In the genomic region with DNA sequence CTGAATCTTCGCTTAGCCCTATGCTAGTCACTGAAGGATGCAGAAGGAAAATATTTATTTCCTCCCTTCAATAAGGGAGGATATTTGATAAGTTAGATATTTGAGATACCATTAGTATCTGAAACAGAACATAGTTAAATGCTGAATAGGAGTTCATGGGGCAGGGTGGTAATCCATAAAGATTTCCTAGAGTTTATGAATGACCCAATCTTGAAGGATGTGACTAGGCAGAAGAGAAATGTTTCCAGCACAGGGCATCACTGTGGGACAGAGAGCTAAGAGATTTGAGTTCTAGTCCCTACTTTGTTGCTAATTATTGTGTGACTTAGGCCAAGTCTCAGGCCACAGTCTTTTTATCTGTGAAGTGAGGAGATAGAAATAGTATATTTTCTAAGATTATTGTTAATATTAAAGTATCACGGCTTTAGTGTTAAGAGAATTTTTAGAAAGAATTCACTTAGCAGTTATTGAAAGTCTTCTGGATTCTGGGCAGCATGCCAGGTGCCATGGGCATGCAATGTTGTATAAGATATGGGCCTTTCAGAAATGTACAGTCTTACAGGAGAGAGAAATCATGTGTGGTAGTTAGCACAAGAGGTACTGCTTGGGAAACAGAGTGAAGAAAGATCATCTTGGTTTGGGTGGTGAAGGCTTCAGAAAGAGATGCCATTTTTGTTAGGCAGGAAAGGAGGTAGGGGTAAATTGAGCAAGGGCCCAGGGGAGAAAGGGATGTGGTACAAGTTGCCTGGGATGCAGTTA, we compare ENCODE assay signal across 10 cellular contexts. TPM values are rescaled to one million over a fixed set of nuclear protein-coding genes. Genes with fewer than 3 reads are reported as not detected.
DNase-seq lines count a peak whose midpoint lies in the region; ATAC-seq and TF ChIP-seq lines count a peak whose summit lies in the region.
"Had no signal": no experiment of that assay in that cellular context is flagged by ENCODE, and none has a peak within 500 bp of the region (broad histone marks: within the 10 kb centered on the region; RNA-seq: fewer than 3 reads in every experiment).

No MANE protein-coding gene starts in this region.

- H3K27ac Mint-ChIP-seq in activated CD8-positive, alpha-beta T cell treated with anti-CD3 and anti-CD28 coated beads for 36 hours = no peak overlapping the region
- H3K27ac Mint-ChIP-seq: activated naive CD4-positive, alpha-beta T cell treated with anti-CD3 and anti-CD28 coated beads for 36 hours had no signal

- H3K9me3 ChIP-seq in DOHH2 (ENCODE audit: control insufficient read depth, insufficient read depth, low read length) (no peaks in the 10 kb centered on the region), parathyroid adenoma (ENCODE audit: control insufficient read depth, low read length) (no peaks in the 10 kb centered on the region), MM.1S (replicated peaks; ENCODE audit: insufficient read depth, low read length) (no peaks in the 10 kb centered on the region)

- H3K79me2 ChIP-seq in DOHH2 (ENCODE audit: control insufficient read depth, low read length) = peaks cover 95% of the 10 kb centered on the region
- H3K79me2 ChIP-seq in parathyroid adenoma = peaks cover 5% of the 10 kb centered on the region
- H3K79me2 ChIP-seq in MM.1S (ENCODE audit: low read length) = no peaks in the 10 kb centered on the region

- H3K36me3 Mint-ChIP-seq in activated CD8-positive, alpha-beta T cell treated with anti-CD3 and anti-CD28 coated beads for 36 hours (ENCODE audit: low read depth) = no peaks in the 10 kb centered on the region

- H3K9me3 Mint-ChIP-seq in activated CD8-positive, alpha-beta T cell treated with anti-CD3 and anti-CD28 coated beads for 36 hours = no peaks in the 10 kb centered on the region
- H3K9me3 Mint-ChIP-seq: activated naive CD4-positive, alpha-beta T cell treated with anti-CD3 and anti-CD28 coated beads for 36 hours had no signal

- H3F3A ChIP-seq in DOHH2 (ENCODE audit: control insufficient read depth, insufficient read depth) (peaks cover 85% of the 10 kb centered on the region), MM.1S (ENCODE audit: insufficient read depth, low read length) (no peaks in the 10 kb centered on the region)

- CTCF ChIA-PET in activated CD8-positive, alpha-beta T cell treated with anti-CD3 and anti-CD28 coated beads for 36 hours (lab: Charles Lee) = interaction anchor here (1.1 kb wide), 1 partner anchor 60 kb away, joined by 3 read pairs; no protein-coding TSS in a partner anchor

- no peak for ATAC-seq in activated CD8-positive, alpha-beta T cell treated with anti-CD3 and anti-CD28 coated beads for 36 hours
- no peak for ATAC-seq in GM19455 (IDR thresholded peaks at IDR 0.05; ENCODE audit: unreplicated experiment)

- H3K9ac ChIP-seq in parathyroid adenoma (no peak overlapping the region), MM.1S (ENCODE audit: low read length) (no peak overlapping the region)

- H3K4me3 ChIP-seq in DOHH2 (ENCODE audit: low read length) (peak overlapping the region; percentile 68), parathyroid adenoma (ENCODE audit: low read depth, low read length) (no peak overlapping the region), MM.1S (ENCODE audit: low read length) (no peak overlapping the region)

- H4K20me1 ChIP-seq in DOHH2 (ENCODE audit: control insufficient read depth, insufficient read depth, low read depth, low read length) (no peaks in the 10 kb centered on the region), MM.1S (ENCODE audit: insufficient read depth, low read length) (no peaks in the 10 kb centered on the region)

- H3K36me3 ChIP-seq in DOHH2 (ENCODE audit: control insufficient read depth, low read length) (peaks cover 66% of the 10 kb centered on the region), parathyroid adenoma (ENCODE audit: control insufficient read depth, insufficient read depth, low read length) (no peaks in the 10 kb centered on the region), MM.1S (replicated peaks; ENCODE audit: insufficient read depth, low read length) (no peaks in the 10 kb centered on the region)

- H3K4me3 Mint-ChIP-seq in activated CD8-positive, alpha-beta T cell treated with anti-CD3 and anti-CD28 coated beads for 36 hours = no peak overlapping the region
- H3K4me3 Mint-ChIP-seq: activated naive CD4-positive, alpha-beta T cell treated with anti-CD3 and anti-CD28 coated beads for 36 hours had no signal

- TF ChIP-seq POLR2A in erythroblast (IDR thresholded peaks at IDR 0.05; ENCODE audit: low read length) = no peak

- H2AFZ ChIP-seq in parathyroid adenoma = no peak overlapping the region
- H2AFZ ChIP-seq in MM.1S (ENCODE audit: low read length) = no peak overlapping the region

- peaks cover 97% of the 10 kb centered on the region for H3K4me1 ChIP-seq in DOHH2 (ENCODE audit: control insufficient read depth, low read length)
- H3K4me1 ChIP-seq in parathyroid adenoma = peaks cover 11% of the 10 kb centered on the region
- no peaks in the 10 kb centered on the region for H3K4me1 ChIP-seq in MM.1S (ENCODE audit: low read length)

- POLR2A ChIA-PET in activated CD8-positive, alpha-beta T cell treated with anti-CD3 and anti-CD28 coated beads for 36 hours (lab: Charles Lee) = no interaction called here

- H3K9me2 ChIP-seq in DOHH2 (replicated peaks; ENCODE audit: control insufficient read depth, low read length) (no peaks in the 10 kb centered on the region), MM.1S (replicated peaks; ENCODE audit: insufficient read depth, low read length) (no peaks in the 10 kb centered on the region)

- H3K27ac ChIP-seq in DOHH2 (ENCODE audit: low read depth, low read length) (peak overlapping the region; percentile 97), parathyroid adenoma (peak overlapping the region; percentile 81), MM.1S (ENCODE audit: low read length) (no peak overlapping the region)

- DNase-seq in NCI-H226 = peak; percentile 34
- DNase-seq in erythroblast (lab: John Stamatoyannopoulos, UW) = peak; percentile 63 to 65
- DNase-seq in activated CD8-positive, alpha-beta T cell treated with anti-CD3 and anti-CD28 coated beads for 36 hours = no peak
- no peak for DNase-seq in MM.1S
- DNase-seq in dedifferentiated amniotic fluid mesenchymal stem cell (ENCODE audit: extremely low spot score) = no peak
- DNase-seq: activated naive CD4-positive, alpha-beta T cell treated with anti-CD3 and anti-CD28 coated beads for 36 hours; NCI-H2029 treated with DMSO at 0.1 percent for 48 hours had no signal

- intact Hi-C loops in activated CD8-positive, alpha-beta T cell treated with anti-CD3 and anti-CD28 coated beads for 36 hours (cut with micrococcal nuclease) = no loop called here

- H3K4me2 ChIP-seq in DOHH2 (ENCODE audit: low read length) (peak overlapping the region; percentile 80), parathyroid adenoma (ENCODE audit: low read length) (no peak overlapping the region), MM.1S (ENCODE audit: low read depth, low read length) (no peak overlapping the region)

- H3K27me3 Mint-ChIP-seq in activated CD8-positive, alpha-beta T cell treated with anti-CD3 and anti-CD28 coated beads for 36 hours = no peaks in the 10 kb centered on the region

- H3K27me3 ChIP-seq in DOHH2 (ENCODE audit: control insufficient read depth, low read length) = no peaks in the 10 kb centered on the region
- no peaks in the 10 kb centered on the region for H3K27me3 ChIP-seq in parathyroid adenoma (ENCODE audit: control insufficient read depth, insufficient read depth, low read length)
- no peaks in the 10 kb centered on the region for H3K27me3 ChIP-seq in MM.1S (replicated peaks; ENCODE audit: insufficient read depth, low read length)

- no peak for TF ChIP-seq CTCF in DOHH2 (IDR thresholded peaks at IDR 0.05; ENCODE audit: low read depth, low read length, poor library complexity, severe bottlenecking)
- no peak for TF ChIP-seq CTCF in parathyroid adenoma (IDR thresholded peaks at IDR 0.05)
- no peak for TF ChIP-seq CTCF in activated CD8-positive, alpha-beta T cell treated with anti-CD3 and anti-CD28 coated beads for 36 hours (IDR thresholded peaks at IDR 0.05)
- TF ChIP-seq CTCF in MM.1S (IDR thresholded peaks at IDR 0.05; ENCODE audit: low read length) = no peak

- no peaks in the 10 kb centered on the region for H3K4me1 Mint-ChIP-seq in activated CD8-positive, alpha-beta T cell treated with anti-CD3 and anti-CD28 coated beads for 36 hours (ENCODE audit: low read depth)

RNA-seq across cellular contexts. Expression of a gene that starts 24.0 kb away (rescaled TPM):
- total RNA-seq in activated CD8-positive, alpha-beta T cell treated with anti-CD3 and anti-CD28 coated beads for 36 hours = 1 to 10 TPM; 8.9 to 9.6 TPM

Comparison
In these comparisons a context has a peak if more than half of its experiments do, and no peak if none do; other contexts are left out.
1. DNase-seq: peak in NCI-H226 (single experiment) and erythroblast (2 of 2); none in activated CD8-positive, alpha-beta T cell treated with anti-CD3 and anti-CD28 coated beads for 36 hours (single experiment), MM.1S (single experiment) and dedifferentiated amniotic fluid mesenchymal stem cell (single experiment).